1 cellular context compared by ENCODE assay signal in the genomic region with DNA sequence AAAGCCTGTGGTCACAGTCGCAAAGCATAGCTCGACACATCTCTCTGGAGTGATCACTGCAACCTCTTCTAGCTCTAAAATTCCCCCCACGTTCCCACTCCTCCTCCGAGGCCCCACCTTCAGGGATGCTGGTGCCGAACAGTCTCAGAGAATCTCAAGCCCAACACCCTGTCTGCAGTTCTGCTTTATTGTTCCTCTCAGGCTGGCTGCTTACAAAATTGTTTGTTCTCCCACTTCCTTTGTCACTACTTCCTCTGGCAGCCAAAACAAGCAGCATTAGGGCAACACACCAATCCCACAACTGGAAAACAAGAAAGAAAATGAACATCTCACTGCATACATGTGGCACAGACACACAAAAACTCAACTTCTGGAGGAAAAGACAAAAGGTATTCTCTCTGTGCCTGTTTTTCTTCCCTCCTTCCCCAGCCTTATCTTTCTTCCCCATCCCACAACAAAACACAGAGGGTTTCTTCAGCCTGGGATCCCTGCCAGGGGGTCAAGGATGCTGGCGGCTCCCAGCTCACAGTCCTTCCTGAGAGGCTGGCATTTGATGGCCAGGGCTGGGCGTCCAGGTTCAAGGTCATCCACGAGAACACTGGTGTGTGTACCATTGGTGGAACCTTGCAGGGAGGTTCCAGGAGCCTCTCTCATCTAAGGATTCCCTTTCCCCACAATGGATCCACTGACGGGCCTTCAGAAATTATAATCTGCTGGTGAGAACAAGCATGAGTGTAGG.
TF ChIP-seq lines count a peak whose summit lies in the region.

No MANE protein-coding gene starts in this region.

TF ChIP-seq in GM23338, 12 proteins besides CTCF, POLR2A, EP300 and RAD21:
- TF ChIP-seq CREB1 (CRISPR knock-in tag; IDR thresholded peaks at IDR 0.05; ENCODE audit: low read depth) = no peak
- no peak for TF ChIP-seq NANOG (IDR thresholded peaks at IDR 0.05; ENCODE audit: borderline replicate concordance)
- TF ChIP-seq, protein P1, sequence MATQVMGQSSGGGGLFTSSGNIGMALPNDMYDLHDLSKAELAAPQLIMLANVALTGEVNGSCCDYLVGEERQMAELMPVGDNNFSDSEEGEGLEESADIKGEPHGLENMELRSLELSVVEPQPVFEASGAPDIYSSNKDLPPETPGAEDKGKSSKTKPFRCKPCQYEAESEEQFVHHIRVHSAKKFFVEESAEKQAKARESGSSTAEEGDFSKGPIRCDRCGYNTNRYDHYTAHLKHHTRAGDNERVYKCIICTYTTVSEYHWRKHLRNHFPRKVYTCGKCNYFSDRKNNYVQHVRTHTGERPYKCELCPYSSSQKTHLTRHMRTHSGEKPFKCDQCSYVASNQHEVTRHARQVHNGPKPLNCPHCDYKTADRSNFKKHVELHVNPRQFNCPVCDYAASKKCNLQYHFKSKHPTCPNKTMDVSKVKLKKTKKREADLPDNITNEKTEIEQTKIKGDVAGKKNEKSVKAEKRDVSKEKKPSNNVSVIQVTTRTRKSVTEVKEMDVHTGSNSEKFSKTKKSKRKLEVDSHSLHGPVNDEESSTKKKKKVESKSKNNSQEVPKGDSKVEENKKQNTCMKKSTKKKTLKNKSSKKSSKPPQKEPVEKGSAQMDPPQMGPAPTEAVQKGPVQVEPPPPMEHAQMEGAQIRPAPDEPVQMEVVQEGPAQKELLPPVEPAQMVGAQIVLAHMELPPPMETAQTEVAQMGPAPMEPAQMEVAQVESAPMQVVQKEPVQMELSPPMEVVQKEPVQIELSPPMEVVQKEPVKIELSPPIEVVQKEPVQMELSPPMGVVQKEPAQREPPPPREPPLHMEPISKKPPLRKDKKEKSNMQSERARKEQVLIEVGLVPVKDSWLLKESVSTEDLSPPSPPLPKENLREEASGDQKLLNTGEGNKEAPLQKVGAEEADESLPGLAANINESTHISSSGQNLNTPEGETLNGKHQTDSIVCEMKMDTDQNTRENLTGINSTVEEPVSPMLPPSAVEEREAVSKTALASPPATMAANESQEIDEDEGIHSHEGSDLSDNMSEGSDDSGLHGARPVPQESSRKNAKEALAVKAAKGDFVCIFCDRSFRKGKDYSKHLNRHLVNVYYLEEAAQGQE (IDR thresholded peaks at IDR 0.05; ENCODE audit: unreplicated experiment) = no peak
- TF ChIP-seq, protein P2, sequence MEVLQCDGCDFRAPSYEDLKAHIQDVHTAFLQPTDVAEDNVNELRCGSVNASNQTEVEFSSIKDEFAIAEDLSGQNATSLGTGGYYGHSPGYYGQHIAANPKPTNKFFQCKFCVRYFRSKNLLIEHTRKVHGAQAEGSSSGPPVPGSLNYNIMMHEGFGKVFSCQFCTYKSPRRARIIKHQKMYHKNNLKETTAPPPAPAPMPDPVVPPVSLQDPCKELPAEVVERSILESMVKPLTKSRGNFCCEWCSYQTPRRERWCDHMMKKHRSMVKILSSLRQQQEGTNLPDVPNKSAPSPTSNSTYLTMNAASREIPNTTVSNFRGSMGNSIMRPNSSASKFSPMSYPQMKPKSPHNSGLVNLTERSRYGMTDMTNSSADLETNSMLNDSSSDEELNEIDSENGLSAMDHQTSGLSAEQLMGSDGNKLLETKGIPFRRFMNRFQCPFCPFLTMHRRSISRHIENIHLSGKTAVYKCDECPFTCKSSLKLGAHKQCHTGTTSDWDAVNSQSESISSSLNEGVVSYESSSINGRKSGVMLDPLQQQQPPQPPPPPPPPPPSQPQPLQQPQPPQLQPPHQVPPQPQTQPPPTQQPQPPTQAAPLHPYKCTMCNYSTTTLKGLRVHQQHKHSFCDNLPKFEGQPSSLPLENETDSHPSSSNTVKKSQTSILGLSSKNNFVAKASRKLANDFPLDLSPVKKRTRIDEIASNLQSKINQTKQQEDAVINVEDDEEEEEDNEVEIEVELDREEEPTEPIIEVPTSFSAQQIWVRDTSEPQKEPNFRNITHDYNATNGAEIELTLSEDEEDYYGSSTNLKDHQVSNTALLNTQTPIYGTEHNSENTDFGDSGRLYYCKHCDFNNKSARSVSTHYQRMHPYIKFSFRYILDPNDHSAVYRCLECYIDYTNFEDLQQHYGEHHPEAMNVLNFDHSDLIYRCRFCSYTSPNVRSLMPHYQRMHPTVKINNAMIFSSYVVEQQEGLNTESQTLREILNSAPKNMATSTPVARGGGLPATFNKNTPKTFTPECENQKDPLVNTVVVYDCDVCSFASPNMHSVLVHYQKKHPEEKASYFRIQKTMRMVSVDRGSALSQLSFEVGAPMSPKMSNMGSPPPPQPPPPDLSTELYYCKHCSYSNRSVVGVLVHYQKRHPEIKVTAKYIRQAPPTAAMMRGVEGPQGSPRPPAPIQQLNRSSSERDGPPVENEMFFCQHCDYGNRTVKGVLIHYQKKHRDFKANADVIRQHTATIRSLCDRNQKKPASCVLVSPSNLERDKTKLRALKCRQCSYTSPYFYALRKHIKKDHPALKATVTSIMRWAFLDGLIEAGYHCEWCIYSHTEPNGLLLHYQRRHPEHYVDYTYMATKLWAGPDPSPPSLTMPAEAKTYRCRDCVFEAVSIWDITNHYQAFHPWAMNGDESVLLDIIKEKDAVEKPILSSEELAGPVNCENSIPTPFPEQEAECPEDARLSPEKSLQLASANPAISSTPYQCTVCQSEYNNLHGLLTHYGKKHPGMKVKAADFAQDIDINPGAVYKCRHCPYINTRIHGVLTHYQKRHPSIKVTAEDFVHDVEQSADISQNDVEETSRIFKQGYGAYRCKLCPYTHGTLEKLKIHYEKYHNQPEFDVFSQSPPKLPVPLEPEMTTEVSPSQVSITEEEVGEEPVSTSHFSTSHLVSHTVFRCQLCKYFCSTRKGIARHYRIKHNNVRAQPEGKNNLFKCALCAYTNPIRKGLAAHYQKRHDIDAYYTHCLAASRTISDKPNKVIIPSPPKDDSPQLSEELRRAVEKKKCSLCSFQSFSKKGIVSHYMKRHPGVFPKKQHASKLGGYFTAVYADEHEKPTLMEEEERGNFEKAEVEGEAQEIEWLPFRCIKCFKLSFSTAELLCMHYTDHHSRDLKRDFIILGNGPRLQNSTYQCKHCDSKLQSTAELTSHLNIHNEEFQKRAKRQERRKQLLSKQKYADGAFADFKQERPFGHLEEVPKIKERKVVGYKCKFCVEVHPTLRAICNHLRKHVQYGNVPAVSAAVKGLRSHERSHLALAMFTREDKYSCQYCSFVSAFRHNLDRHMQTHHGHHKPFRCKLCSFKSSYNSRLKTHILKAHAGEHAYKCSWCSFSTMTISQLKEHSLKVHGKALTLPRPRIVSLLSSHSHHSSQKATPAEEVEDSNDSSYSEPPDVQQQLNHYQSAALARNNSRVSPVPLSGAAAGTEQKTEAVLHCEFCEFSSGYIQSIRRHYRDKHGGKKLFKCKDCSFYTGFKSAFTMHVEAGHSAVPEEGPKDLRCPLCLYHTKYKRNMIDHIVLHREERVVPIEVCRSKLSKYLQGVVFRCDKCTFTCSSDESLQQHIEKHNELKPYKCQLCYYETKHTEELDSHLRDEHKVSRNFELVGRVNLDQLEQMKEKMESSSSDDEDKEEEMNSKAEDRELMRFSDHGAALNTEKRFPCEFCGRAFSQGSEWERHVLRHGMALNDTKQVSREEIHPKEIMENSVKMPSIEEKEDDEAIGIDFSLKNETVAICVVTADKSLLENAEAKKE (CRISPR knock-in tag; IDR thresholded peaks at IDR 0.05) = no peak
- TF ChIP-seq STAT1 (IDR thresholded peaks at IDR 0.05; ENCODE audit: unreplicated experiment) = no peak
- no peak for TF ChIP-seq JUNB (IDR thresholded peaks at IDR 0.05; ENCODE audit: unreplicated experiment)
- no peak for TF ChIP-seq ZNF331 (CRISPR knock-in tag; IDR thresholded peaks at IDR 0.05; ENCODE audit: low read depth)
- no peak for TF ChIP-seq EZH2phosphoT487 (IDR thresholded peaks at IDR 0.05; ENCODE audit: unreplicated experiment)
- no peak for TF ChIP-seq EZH2 (IDR thresholded peaks at IDR 0.05; ENCODE audit: low read depth, unreplicated experiment)
- TF ChIP-seq, protein P3, sequence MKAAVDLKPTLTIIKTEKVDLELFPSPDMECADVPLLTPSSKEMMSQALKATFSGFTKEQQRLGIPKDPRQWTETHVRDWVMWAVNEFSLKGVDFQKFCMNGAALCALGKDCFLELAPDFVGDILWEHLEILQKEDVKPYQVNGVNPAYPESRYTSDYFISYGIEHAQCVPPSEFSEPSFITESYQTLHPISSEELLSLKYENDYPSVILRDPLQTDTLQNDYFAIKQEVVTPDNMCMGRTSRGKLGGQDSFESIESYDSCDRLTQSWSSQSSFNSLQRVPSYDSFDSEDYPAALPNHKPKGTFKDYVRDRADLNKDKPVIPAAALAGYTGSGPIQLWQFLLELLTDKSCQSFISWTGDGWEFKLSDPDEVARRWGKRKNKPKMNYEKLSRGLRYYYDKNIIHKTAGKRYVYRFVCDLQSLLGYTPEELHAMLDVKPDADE (IDR thresholded peaks at IDR 0.05) = no peak
- no peak for TF ChIP-seq ZNF114 (CRISPR knock-in tag; IDR thresholded peaks at IDR 0.05)
- no peak for TF ChIP-seq POLR2AphosphoS5 (IDR thresholded peaks at IDR 0.05; ENCODE audit: low read depth)
